In the genomic region with DNA sequence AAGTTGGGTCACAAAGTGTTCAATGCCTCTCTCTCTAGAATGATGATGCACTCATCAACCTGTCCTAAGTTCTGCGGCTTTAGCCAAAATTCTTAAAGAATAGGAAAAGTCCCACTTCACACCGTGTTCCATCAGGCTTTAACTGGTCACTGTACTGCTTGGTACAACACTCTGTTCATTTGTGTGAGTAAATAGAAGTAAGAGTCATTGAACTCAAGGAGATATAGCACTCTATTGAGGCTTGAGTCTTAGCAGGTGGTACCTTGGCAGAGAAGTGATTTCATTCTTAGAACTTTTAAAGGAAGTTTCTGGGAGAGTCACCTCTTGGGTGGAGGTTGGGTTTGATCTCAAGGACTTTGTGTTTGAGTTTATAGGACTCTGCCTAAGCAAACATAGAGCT, we compare ENCODE assay signal across 33 cellular contexts.
"Had no signal": no experiment of that assay in that cellular context is flagged by ENCODE, and none has a peak within 500 bp of the region (broad histone marks: within the 10 kb centered on the region; RNA-seq: fewer than 3 reads in every experiment).

No MANE protein-coding gene starts in this region.

- H3K4me3 ChIP-seq: adrenal gland, body of pancreas, coronary artery, dorsolateral prefrontal cortex had no signal

- ATAC-seq: activated CD4-positive, CD25-positive, alpha-beta regulatory T cell treated with anti-CD3 and anti-CD28 coated beads, Interleukin-2, amount 50 U/mL, for 24 hours; activated CD8-positive, alpha-beta T cell treated with anti-CD3 and anti-CD28 coated beads for 36 hours; activated naive CD8-positive, alpha-beta T cell treated with anti-CD3 and anti-CD28 coated beads, Interleukin-2, amount 50 U/mL, for 24 hours; activated T-cell treated with anti-CD3 and anti-CD28 coated beads, Interleukin-2, amount 50 U/mL, for 4 hours; activated T-helper 17 cell treated with anti-CD3 and anti-CD28 coated beads, Interleukin-2, amount 50 U/mL, for 72 hours; body of pancreas; esophagus mucosa; T-helper 17 cell had no signal

- H3K27ac Mint-ChIP-seq: activated B cell treated with CpG ODN at 0.5 μM for 24 hours; activated CD8-positive, alpha-beta T cell treated with anti-CD3 and anti-CD28 coated beads for 36 hours; activated naive CD4-positive, alpha-beta T cell treated with anti-CD3 and anti-CD28 coated beads for 36 hours; activated naive CD4-positive, alpha-beta T cell treated with anti-CD3 and anti-CD28 coated beads, Interleukin-2, amount 50 U/mL, for 24 hours; activated naive CD8-positive, alpha-beta T cell treated with anti-CD3 and anti-CD28 coated beads for 36 hours; activated naive CD8-positive, alpha-beta T cell treated with anti-CD3 and anti-CD28 coated beads, Interleukin-2, amount 50 U/mL, for 24 hours; activated T-helper 17 cell treated with anti-CD3 and anti-CD28 coated beads, Interleukin-2, amount 50 U/mL, for 72 hours; dendritic cell treated with granulocyte-macrophage colony-stimulating factor and Interleukin-4, amounts not matched to agents 40 ng/mL and 50 ng/mL, for 4 days; endodermal cell; T-helper 17 cell; T-helper 2 cell treated with Interferon-gamma antibody and Interleukin-4, amounts not matched to agents 5 μg/mL and 100 μg/mL, for 36 hours had no signal

- H3K9me3 ChIP-seq: adrenal gland, body of pancreas had no signal

- DNase-seq: activated B cell treated with CpG ODN at 0.5 μM for 24 hours; activated CD4-positive, alpha-beta T cell treated with anti-CD3 and anti-CD28 coated beads for 48 hours; activated CD4-positive, alpha-beta T cell treated with anti-CD3 and anti-CD28 coated beads, Interleukin-2, amount 50 U/mL, for 1 hour; activated CD4-positive, alpha-beta T cell treated with anti-CD3 and anti-CD28 coated beads, Interleukin-2, amount 50 U/mL, for 48 hours; activated CD8-positive, alpha-beta memory T cell treated with anti-CD3 and anti-CD28 coated beads for 24 hours; activated CD8-positive, alpha-beta T cell treated with anti-CD3 and anti-CD28 coated beads for 36 hours; activated effector memory CD4-positive, alpha-beta T cell treated with Interleukin-2 at 50 U/mL for 16 hours; activated gamma-delta T cell treated with Interleukin-2 at 50 U/mL for 16 hours; activated naive CD4-positive, alpha-beta T cell treated with anti-CD3 and anti-CD28 coated beads for 36 hours; activated naive CD8-positive, alpha-beta T cell treated with anti-CD3 and anti-CD28 coated beads for 36 hours; activated naive CD8-positive, alpha-beta T cell treated with anti-CD3 and anti-CD28 coated beads, Interleukin-2, amount 50 U/mL, for 24 hours; activated T-cell treated with anti-CD3 and anti-CD28 coated beads, Interleukin-2, amount 50 U/mL, for 4 hours; adrenal gland; amygdala; aorta; body of pancreas; caudate nucleus; dorsolateral prefrontal cortex; effector memory CD4-positive, alpha-beta T cell; endodermal cell; foreskin fibroblast; head of caudate nucleus; T-helper 1 cell; T-helper 17 cell; T1000; WERI-Rb-1 had no signal

- H3K4me3 Mint-ChIP-seq: activated B cell treated with CpG ODN at 0.5 μM for 24 hours; activated CD8-positive, alpha-beta T cell treated with anti-CD3 and anti-CD28 coated beads for 36 hours; activated naive CD4-positive, alpha-beta T cell treated with anti-CD3 and anti-CD28 coated beads for 36 hours; activated naive CD4-positive, alpha-beta T cell treated with anti-CD3 and anti-CD28 coated beads, Interleukin-2, amount 50 U/mL, for 24 hours; activated naive CD8-positive, alpha-beta T cell treated with anti-CD3 and anti-CD28 coated beads for 36 hours; activated naive CD8-positive, alpha-beta T cell treated with anti-CD3 and anti-CD28 coated beads, Interleukin-2, amount 50 U/mL, for 24 hours; activated T-cell treated with anti-CD3 and anti-CD28 coated beads, Interleukin-2, amount 50 U/mL, for 4 hours; activated T-helper 17 cell treated with anti-CD3 and anti-CD28 coated beads, Interleukin-2, amount 50 U/mL, for 72 hours; dendritic cell treated with granulocyte-macrophage colony-stimulating factor and Interleukin-4, amounts not matched to agents 40 ng/mL and 50 ng/mL, for 4 days; endodermal cell; T-helper 17 cell; T-helper 2 cell treated with Interferon-gamma antibody and Interleukin-4, amounts not matched to agents 5 μg/mL and 100 μg/mL, for 36 hours had no signal

- H3K4me1 ChIP-seq: adrenal gland, body of pancreas had no signal

- H3K4me1 Mint-ChIP-seq: activated B cell treated with CpG ODN at 0.5 μM for 24 hours; activated naive CD4-positive, alpha-beta T cell treated with anti-CD3 and anti-CD28 coated beads, Interleukin-2, amount 50 U/mL, for 24 hours; activated naive CD8-positive, alpha-beta T cell treated with anti-CD3 and anti-CD28 coated beads for 36 hours; activated naive CD8-positive, alpha-beta T cell treated with anti-CD3 and anti-CD28 coated beads, Interleukin-2, amount 50 U/mL, for 24 hours; activated T-helper 17 cell treated with anti-CD3 and anti-CD28 coated beads, Interleukin-2, amount 50 U/mL, for 72 hours; endodermal cell; T-helper 17 cell had no signal

- H3K27me3 ChIP-seq: adrenal gland, body of pancreas, dorsolateral prefrontal cortex had no signal

- H3K36me3 ChIP-seq: adrenal gland, WERI-Rb-1 had no signal

- H3K9me3 Mint-ChIP-seq: activated CD8-positive, alpha-beta T cell treated with anti-CD3 and anti-CD28 coated beads for 36 hours; T-helper 2 cell treated with Interferon-gamma antibody and Interleukin-4, amounts not matched to agents 5 μg/mL and 100 μg/mL, for 36 hours had no signal

- H3K27ac ChIP-seq: adrenal gland, body of pancreas, dorsolateral prefrontal cortex, WERI-Rb-1 had no signal
